In the genomic region with DNA sequence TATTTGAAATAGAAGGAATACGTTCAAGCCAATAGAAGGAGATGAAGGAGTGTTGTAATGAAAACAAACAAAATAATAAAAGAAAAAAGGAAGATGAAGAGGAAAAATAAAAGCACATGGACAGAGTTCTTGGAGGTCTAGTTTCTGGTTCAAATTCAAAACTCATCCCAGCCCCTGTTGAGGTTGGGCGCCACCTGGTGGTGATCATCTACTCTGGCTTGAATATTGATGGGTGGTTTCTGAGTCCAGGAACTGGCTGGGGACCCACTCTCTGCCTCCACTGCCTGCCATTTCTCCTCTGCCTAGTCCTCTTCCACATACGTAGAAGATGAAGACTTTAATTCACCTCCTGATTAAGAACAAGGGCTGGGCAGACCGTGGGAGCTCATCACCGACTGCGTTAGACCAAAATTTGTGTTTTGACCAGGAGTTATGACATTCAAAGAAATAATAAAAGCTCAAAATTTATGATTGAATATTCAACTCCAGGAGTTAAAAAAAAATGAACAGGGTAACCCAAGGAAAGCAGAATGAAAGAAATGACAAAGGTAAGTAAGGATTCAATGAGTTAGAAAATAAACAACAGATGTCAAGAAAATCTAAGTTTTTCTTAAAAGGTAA, we compare ENCODE assay signal across 10 cellular contexts.
DNase-seq lines count a peak whose midpoint lies in the region; ATAC-seq and TF ChIP-seq lines count a peak whose summit lies in the region.
"Had no signal": no experiment of that assay in that cellular context is flagged by ENCODE, and none has a peak within 500 bp of the region (broad histone marks: within the 10 kb centered on the region; RNA-seq: fewer than 3 reads in every experiment).

No MANE protein-coding gene starts in this region.

- no peaks in the 10 kb centered on the region for H3K27me3 ChIP-seq in esophagus squamous epithelium
- H3K27me3 ChIP-seq: BLaER1 treated with 17β-estradiol and CSF1 and Interleukin-3, amounts not matched to agents 10 nM and 100 nM had no signal

- H3K9me3 ChIP-seq in OCI-LY7 (ENCODE audit: low read length) (no peaks in the 10 kb centered on the region), esophagus squamous epithelium (no peaks in the 10 kb centered on the region)

- H3K4me3 ChIP-seq in OCI-LY7 (ENCODE audit: low read depth, low read length, poor library complexity, severe bottlenecking) (no peak overlapping the region), esophagus squamous epithelium (no peak overlapping the region)
- H3K4me3 ChIP-seq: BLaER1 treated with 17β-estradiol and CSF1 and Interleukin-3, amounts not matched to agents 10 nM and 100 nM; skin epidermis had no signal

- CTCF ChIA-PET in OCI-LY7 (lab: Charles Lee; ENCODE audit: unreplicated experiment) = no interaction called here

- no peak overlapping the region for H2AFZ ChIP-seq in OCI-LY7 (ENCODE audit: low read length)

- intact Hi-C loops in OCI-LY7 (cut with micrococcal nuclease; ENCODE audit: unreplicated experiment) (loop anchor here (2.0 to 10.0 kb wide), 4 partner anchors 93 to 430 kb away; no protein-coding TSS in a partner anchor), esophagus squamous epithelium (cut with DNase I) (no loop called here)

- H3K27ac Mint-ChIP-seq in natural killer cell treated with Interleukin-12 subunit alpha and Interleukin-12 subunit beta and Interleukin-15 and Interleukin-18, amount 100 ng/mL, for 72 hours = no peak overlapping the region
- H3K27ac Mint-ChIP-seq in stimulated activated naive CD8-positive, alpha-beta T cell treated with anti-CD3 and anti-CD28 coated beads, Interleukin-15, amount 100 ng/mL, for 72 hours = no peak overlapping the region

- H3K79me2 ChIP-seq in OCI-LY7 (ENCODE audit: insufficient read depth, low read depth, low read length) = no peaks in the 10 kb centered on the region

- no peaks in the 10 kb centered on the region for H3K9me2 ChIP-seq in OCI-LY7 (ENCODE audit: insufficient read depth, low read length)

- peaks cover 9 to 30% of the 10 kb centered on the region in 2 donors for H3K27me3 Mint-ChIP-seq in natural killer cell treated with Interleukin-12 subunit alpha and Interleukin-12 subunit beta and Interleukin-15 and Interleukin-18, amount 100 ng/mL, for 72 hours
- H3K27me3 Mint-ChIP-seq in stimulated activated naive CD8-positive, alpha-beta T cell treated with anti-CD3 and anti-CD28 coated beads, Interleukin-15, amount 100 ng/mL, for 72 hours = peaks cover 13% of the 10 kb centered on the region

- POLR2A ChIA-PET in OCI-LY7 (lab: Charles Lee) = interaction anchor here (1.5 kb wide), 1 partner anchor 435 kb away, joined by 4 read pairs; no protein-coding TSS in a partner anchor

- WGBS in esophagus squamous epithelium, 2 donors = 54 to 61% methylated on average over 6 of the region's 6 CpGs

- TF ChIP-seq POLR2A in esophagus squamous epithelium (IDR thresholded peaks at IDR 0.05) = no peak

- H3K36me3 Mint-ChIP-seq in natural killer cell treated with Interleukin-12 subunit alpha and Interleukin-12 subunit beta and Interleukin-15 and Interleukin-18, amount 100 ng/mL, for 72 hours = no peaks in the 10 kb centered on the region

- H3K4me2 ChIP-seq in OCI-LY7 (ENCODE audit: low read length) = no peak overlapping the region

- H3K27ac ChIP-seq in OCI-LY7 (ENCODE audit: low read depth, low read length, poor library complexity, severe bottlenecking) (no peak overlapping the region), esophagus squamous epithelium (no peak overlapping the region)
- H3K27ac ChIP-seq: skin epidermis had no signal

- H3K4me3 Mint-ChIP-seq in natural killer cell treated with Interleukin-12 subunit alpha and Interleukin-12 subunit beta and Interleukin-15 and Interleukin-18, amount 100 ng/mL, for 72 hours = no peak overlapping the region
- no peak overlapping the region for H3K4me3 Mint-ChIP-seq in stimulated activated naive CD8-positive, alpha-beta T cell treated with anti-CD3 and anti-CD28 coated beads, Interleukin-15, amount 100 ng/mL, for 72 hours

- H3K36me3 ChIP-seq in OCI-LY7 (ENCODE audit: insufficient read depth, low read length) = no peaks in the 10 kb centered on the region
- H3K36me3 ChIP-seq in esophagus squamous epithelium = no peaks in the 10 kb centered on the region
- H3K36me3 ChIP-seq: BLaER1 treated with 17β-estradiol and CSF1 and Interleukin-3, amounts not matched to agents 10 nM and 100 nM had no signal

- TF ChIP-seq CTCF in OCI-LY7 (conservative IDR thresholded peaks at IDR 0.05; ENCODE audit: low read length) (peak; percentile 97), esophagus squamous epithelium (IDR thresholded peaks at IDR 0.05) (peak; percentile 63 to 84 (median 79))

- no TSS peak for BruUV-seq in OCI-LY7 (replicated peaks; lab: Mats Ljungman, UMichigan)

- DNase-seq in NCI-H524 (lab: John Stamatoyannopoulos, UW) = peak; percentile 44 to 68
- no peak for DNase-seq in NCI-H524 treated with DMSO at 0.1 percent for 48 hours (lab: John Stamatoyannopoulos, UW)
- peak; percentile 60 for DNase-seq in HuH-7.5 (ENCODE audit: low spot score)
- DNase-seq in OCI-LY7 (ENCODE audit: low spot score) = peak; percentile 71
- peak; percentile 71 for DNase-seq in activated T-cell treated with anti-CD3 and anti-CD28 coated beads for 1 hour (ENCODE audit: low read depth)
- DNase-seq in esophagus squamous epithelium (lab: John Stamatoyannopoulos, UW) = peak; percentile 2
- DNase-seq in natural killer cell treated with Interleukin-12 subunit alpha and Interleukin-12 subunit beta and Interleukin-15 and Interleukin-18, amount 100 ng/mL, for 72 hours (ENCODE audit: low spot score) = peak; percentile 68
- peak; percentile 61 to 63 for DNase-seq in stimulated activated naive CD8-positive, alpha-beta T cell treated with anti-CD3 and anti-CD28 coated beads, Interleukin-15, amount 100 ng/mL, for 72 hours

- H3K9me3 Mint-ChIP-seq in natural killer cell treated with Interleukin-12 subunit alpha and Interleukin-12 subunit beta and Interleukin-15 and Interleukin-18, amount 100 ng/mL, for 72 hours = no peaks in the 10 kb centered on the region
- H3K9me3 Mint-ChIP-seq in stimulated activated naive CD8-positive, alpha-beta T cell treated with anti-CD3 and anti-CD28 coated beads, Interleukin-15, amount 100 ng/mL, for 72 hours = no peaks in the 10 kb centered on the region

- no peaks in the 10 kb centered on the region for H3K4me1 Mint-ChIP-seq in natural killer cell treated with Interleukin-12 subunit alpha and Interleukin-12 subunit beta and Interleukin-15 and Interleukin-18, amount 100 ng/mL, for 72 hours (ENCODE audit: low read depth in 2 of 2)
- H3K4me1 Mint-ChIP-seq in stimulated activated naive CD8-positive, alpha-beta T cell treated with anti-CD3 and anti-CD28 coated beads, Interleukin-15, amount 100 ng/mL, for 72 hours = no peaks in the 10 kb centered on the region

- no peak for ATAC-seq in natural killer cell treated with Interleukin-12 subunit alpha and Interleukin-12 subunit beta and Interleukin-15 and Interleukin-18, amount 100 ng/mL, for 72 hours
- peak; percentile 77 for ATAC-seq in stimulated activated naive CD8-positive, alpha-beta T cell treated with anti-CD3 and anti-CD28 coated beads, Interleukin-15, amount 100 ng/mL, for 72 hours

- H3K4me1 ChIP-seq in OCI-LY7 (ENCODE audit: insufficient read depth, low read length, poor library complexity, severe bottlenecking) (no peaks in the 10 kb centered on the region), esophagus squamous epithelium (peaks cover 0 to 8% (median 5%) of the 10 kb centered on the region in 3 donors)

- no peaks in the 10 kb centered on the region for H4K20me1 ChIP-seq in OCI-LY7 (ENCODE audit: insufficient read depth, low read length)
- H4K20me1 ChIP-seq: BLaER1 treated with 17β-estradiol and CSF1 and Interleukin-3, amounts not matched to agents 10 nM and 100 nM had no signal
